In genomic region chr11:69686452-69686851, GRCh38 we compare ENCODE assay signal across 17 cellular contexts. TPM values are rescaled to one million over a fixed set of nuclear protein-coding genes. Genes with fewer than 3 reads are reported as not detected.
DNase-seq lines count a peak whose midpoint lies in the region; ATAC-seq, FAIRE-seq and TF ChIP-seq lines count a peak whose summit lies in the region.
"Had no signal": no experiment of that assay in that cellular context is flagged by ENCODE, and none has a peak within 500 bp of the region (broad histone marks: within the 10 kb centered on the region; RNA-seq: fewer than 3 reads in every experiment).

No MANE protein-coding gene starts in this region.

- WGBS in pancreas, 2 donors = 58 to 73% methylated on average over 12 to 13 of the region's 13 CpGs
- 70 to 79% (median 71%) methylated on average over 12 to 13 of the region's 13 CpGs for WGBS in psoas muscle, 3 donors

- FAIRE-seq in pancreas (lab: Jason Lieb, UNC) = no peak

- H3K36me3 ChIP-seq in HEK293 (ENCODE audit: control insufficient read depth in 2 of 2, insufficient read depth in 1 of 2, low read length in 2 of 2) (no peaks in the 10 kb centered on the region), pancreas (no peaks in the 10 kb centered on the region), psoas muscle (ENCODE audit: insufficient read depth in 1 of 2, low read depth in 1 of 2) (no peaks in the 10 kb centered on the region)
- H3K36me3 ChIP-seq: BE2C, HAP-1 had no signal

- H3K9me3 ChIP-seq in HEK293 (ENCODE audit: control insufficient read depth, insufficient read depth, low read depth, low read length) = no peaks in the 10 kb centered on the region
- no peaks in the 10 kb centered on the region for H3K9me3 ChIP-seq in pancreas
- no peaks in the 10 kb centered on the region for H3K9me3 ChIP-seq in psoas muscle
- H3K9me3 ChIP-seq: BE2C, HAP-1 had no signal

- H3K36me3 Mint-ChIP-seq in central memory CD8-positive, alpha-beta T cell (ENCODE audit: insufficient read depth) = no peaks in the 10 kb centered on the region
- H3K36me3 Mint-ChIP-seq: IgD-negative memory B cell had no signal

- H3K27me3 ChIP-seq in pancreas (no peaks in the 10 kb centered on the region), psoas muscle (ENCODE audit: insufficient read depth in 3 of 3, low read length in 2 of 3) (peaks cover 0 to 7% (median 0%) of the 10 kb centered on the region in 3 donors)

- H3K27ac ChIP-seq in HEK293 (ENCODE audit: extremely low read depth, low read depth, low read length) (no peak overlapping the region), pancreas (no peak overlapping the region), psoas muscle (no peak overlapping the region)
- H3K27ac ChIP-seq: RWPE1 had no signal

- H3K4me1 ChIP-seq in HEK293 (ENCODE audit: control insufficient read depth, insufficient read depth, low read length) (no peaks in the 10 kb centered on the region), pancreas (peaks cover 0 to 2% (median 0%) of the 10 kb centered on the region in 3 donors), psoas muscle (no peaks in the 10 kb centered on the region)
- H3K4me1 ChIP-seq: HAP-1 had no signal

- H3K27me3 Mint-ChIP-seq in central memory CD8-positive, alpha-beta T cell = peaks cover 36% of the 10 kb centered on the region

- DNase-seq in D341Med (ENCODE audit: low spot score) (peak; percentile 15), posterior vena cava (ENCODE audit: low spot score) (peak; percentile 73), pancreas (no peak), psoas muscle (no peak)
- DNase-seq in central memory CD8-positive, alpha-beta T cell (ENCODE audit: low spot score in 2 of 2) = no peak
- DNase-seq in effector CD8-positive, alpha-beta T cell (lab: John Stamatoyannopoulos, UW) = no peak
- DNase-seq in stimulated activated CD8-positive, alpha-beta memory T cell treated with anti-CD3 and anti-CD28 coated beads, Interleukin-4, amount 100 ng/mL, for 48 hours = no peak
- DNase-seq: NCI-H1694, NCI-H2081 treated with DMSO at 0.1 percent for 48 hours, NCI-H524 treated with DMSO at 0.1 percent for 48 hours, SIG-M5 had no signal

- H3K9me3 Mint-ChIP-seq in central memory CD8-positive, alpha-beta T cell = no peaks in the 10 kb centered on the region

- H3K4me1 Mint-ChIP-seq in central memory CD8-positive, alpha-beta T cell = peaks cover 6% of the 10 kb centered on the region

- H3K4me3 ChIP-seq in HEK293 (ENCODE audit: low read depth, low read length) (no peak overlapping the region), pancreas (no peak overlapping the region), psoas muscle (no peak overlapping the region)
- H3K4me3 ChIP-seq: HAP-1 had no signal

- CTCF ChIA-PET in HEK293 (lab: Yijun Ruan, JAX) = interaction anchor here (0.6 to 2.8 kb wide), 8 partner anchors 13 to 1015 kb away, joined by 3 to 20 read pairs (median 4); no protein-coding TSS in a partner anchor

- no peak for ATAC-seq in central memory CD8-positive, alpha-beta T cell (replicated peaks; ENCODE audit: extremely low read depth, poor library complexity, severe bottlenecking)
- ATAC-seq in pancreas (no peak), psoas muscle (no peak)

- intact Hi-C loops in posterior vena cava (cut with DNase I) = loop anchor here in 1 of 2 donors (2.0 kb wide), 1 partner anchor 506 kb away; no protein-coding TSS in a partner anchor
- intact Hi-C loops in pancreas (cut with DNase I) = loop anchor here in 1 of 3 donors (10.0 kb wide), 1 partner anchor 508 kb away; no protein-coding TSS in a partner anchor
- intact Hi-C loops in psoas muscle (cut with DNase I) = loop anchor here (1.0 to 5.0 kb wide), 3 partner anchors 116 to 204 kb away; no protein-coding TSS in a partner anchor

- H3K4me3 Mint-ChIP-seq in central memory CD8-positive, alpha-beta T cell = peak overlapping the region; percentile 53

- TF ChIP-seq CTCF in HEK293 (tag by site-specific recombination; IDR thresholded peaks at IDR 0.05) (no peak), pancreas (IDR thresholded peaks at IDR 0.05) (no peak), psoas muscle (IDR thresholded peaks at IDR 0.05) (no peak)

- no peak overlapping the region for H3K27ac Mint-ChIP-seq in central memory CD8-positive, alpha-beta T cell (ENCODE audit: low read depth)
- H3K27ac Mint-ChIP-seq: IgD-negative memory B cell had no signal

- POLR2A ChIA-PET in HEK293 (lab: Yijun Ruan, JAX) = interaction anchor here (0.5 kb wide), 1 partner anchor 12 kb away, joined by 3 read pairs; no protein-coding TSS in a partner anchor

TF ChIP-seq in HEK293, 187 proteins besides CTCF, POLR2A, EP300 and RAD21:
- no peak for TF ChIP-seq ZNF169 (tag by site-specific recombination; IDR thresholded peaks at IDR 0.05)
- 0 out of 2 replicates have a peak, but pooled peaks have one; percentile 7 for TF ChIP-seq ZFHX2 (tag by site-specific recombination; conservative IDR thresholded peaks at IDR 0.05)

RNA-seq across cellular contexts. Expression of gene LTO1, which starts 11.3 kb away (rescaled TPM):
- total RNA-seq in posterior vena cava = 10 to 100 TPM; 17.2 to 18.5 TPM
- 10 to 100 TPM in 4 of 6 donors, 1 to 10 TPM in 2; 7.7 to 13.3 (median 12.1) TPM for total RNA-seq in pancreas
- polyA plus RNA-seq in pancreas = 10 to 100 TPM; 24.2 to 27.8 TPM
- 10 to 100 TPM in 1 of 4 donors, 1 to 10 TPM in 3; 8.5 to 15.5 (median 8.7) TPM for total RNA-seq in psoas muscle
- 10 to 100 TPM in 2 of 3 donors, 1 to 10 TPM in 1; 9.2 to 28.1 (median 21.0) TPM for polyA plus RNA-seq in psoas muscle

RNA-seq across cellular contexts. Expression of gene FGF19, which starts 17.4 kb away (rescaled TPM):
- total RNA-seq in posterior vena cava = not detected
- under 1 TPM in 4 of 6 donors, not detected in 2; 0.06 to 0.28 (median 0.13) TPM for total RNA-seq in pancreas
- under 1 TPM in 1 of 2 donors, not detected in 1; 0.07 TPM for polyA plus RNA-seq in pancreas
- not detected for total RNA-seq in psoas muscle
- polyA plus RNA-seq in psoas muscle = not detected
- total RNA-seq: MCF 10A had no signal
- polyA plus RNA-seq: IgD-negative memory B cell had no signal

RNA-seq across cellular contexts. Expression of gene CCND1, which starts 45.5 kb away (rescaled TPM):
- total RNA-seq in posterior vena cava (100 to 1,000 TPM in 1 of 2 donors, 10 to 100 TPM in 1; 65.8 to 100 TPM), pancreas (100 to 1,000 TPM in 2 of 6 donors, 10 to 100 TPM in 4; 65.6 to 126 (median 95.3) TPM), psoas muscle (10 to 100 TPM in 1 of 4 donors, 1 to 10 TPM in 3; 6.5 to 11.3 (median 7.9) TPM)
- polyA plus RNA-seq in pancreas (10 to 100 TPM; 24.6 to 32.7 TPM), psoas muscle (1 to 10 TPM; 1.8 to 2.2 (median 1.8) TPM)

Comparison
In these comparisons a context has a peak if more than half of its experiments do, and no peak if none do; other contexts are left out.
1. DNase-seq: peak in D341Med (single experiment) and posterior vena cava (single experiment); none in central memory CD8-positive, alpha-beta T cell (0 of 2), pancreas (0 of 6), psoas muscle (0 of 2), effector CD8-positive, alpha-beta T cell (single experiment) and stimulated activated CD8-positive, alpha-beta memory T cell treated with anti-CD3 and anti-CD28 coated beads, Interleukin-4, amount 100 ng/mL, for 48 hours (single experiment).
2. RNA of gene CCND1, which starts 45.5 kb away (total RNA-seq): 65.8 to 100 TPM in posterior vena cava and 65.6 to 126 TPM in pancreas; 6.5 to 11.3 TPM in psoas muscle; every median in the first group is over 4 times any median in the second.